ENCODE assay signal across 1 cellular context in the genomic region with DNA sequence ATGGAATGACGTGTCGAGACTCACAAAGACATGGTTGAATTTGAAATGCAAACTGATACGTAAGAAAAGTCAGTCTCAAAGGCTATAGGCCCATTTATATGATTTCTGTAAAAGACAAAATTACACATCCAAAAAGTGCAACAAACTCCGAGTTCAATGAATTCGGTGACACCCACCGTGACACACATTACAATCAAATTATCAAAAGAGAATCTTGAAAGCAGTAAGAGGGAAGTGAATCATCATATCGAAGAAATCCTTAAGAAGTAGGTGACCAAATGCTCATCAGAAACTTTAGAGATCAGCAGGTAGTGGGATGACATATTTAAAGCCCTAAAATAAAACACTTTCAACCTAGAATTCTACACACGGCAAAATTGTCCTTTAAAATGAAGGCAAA.
TF ChIP-seq lines count a peak whose summit lies in the region.

No MANE protein-coding gene starts in this region.

TF ChIP-seq in K562, 482 proteins besides CTCF, POLR2A, EP300 and RAD21:
- TF ChIP-seq ZBTB1 (CRISPR knock-in tag; IDR thresholded peaks at IDR 0.05; ENCODE audit: borderline replicate concordance, low read depth): no peak
- no peak for TF ChIP-seq ZNF445 (CRISPR knock-in tag; IDR thresholded peaks at IDR 0.05; ENCODE audit: low read depth)
- TF ChIP-seq, protein P1, sequence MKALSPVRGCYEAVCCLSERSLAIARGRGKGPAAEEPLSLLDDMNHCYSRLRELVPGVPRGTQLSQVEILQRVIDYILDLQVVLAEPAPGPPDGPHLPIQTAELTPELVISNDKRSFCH (CRISPR knock-in tag; IDR thresholded peaks at IDR 0.05): no peak
- TF ChIP-seq, protein P1 (tag; IDR thresholded peaks at IDR 0.05): no peak
- TF ChIP-seq, protein P2, sequence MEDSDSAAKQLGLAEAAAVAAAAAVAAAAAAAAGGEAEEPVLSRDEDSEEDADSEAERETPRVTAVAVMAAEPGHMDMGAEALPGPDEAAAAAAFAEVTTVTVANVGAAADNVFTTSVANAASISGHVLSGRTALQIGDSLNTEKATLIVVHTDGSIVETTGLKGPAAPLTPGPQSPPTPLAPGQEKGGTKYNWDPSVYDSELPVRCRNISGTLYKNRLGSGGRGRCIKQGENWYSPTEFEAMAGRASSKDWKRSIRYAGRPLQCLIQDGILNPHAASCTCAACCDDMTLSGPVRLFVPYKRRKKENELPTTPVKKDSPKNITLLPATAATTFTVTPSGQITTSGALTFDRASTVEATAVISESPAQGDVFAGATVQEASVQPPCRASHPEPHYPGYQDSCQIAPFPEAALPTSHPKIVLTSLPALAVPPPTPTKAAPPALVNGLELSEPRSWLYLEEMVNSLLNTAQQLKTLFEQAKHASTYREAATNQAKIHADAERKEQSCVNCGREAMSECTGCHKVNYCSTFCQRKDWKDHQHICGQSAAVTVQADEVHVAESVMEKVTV (CRISPR knock-in tag; IDR thresholded peaks at IDR 0.05): no peak
- no peak for TF ChIP-seq SMAD1 (IDR thresholded peaks at IDR 0.05; ENCODE audit: low read depth, low read length, partially characterized antibody)
- TF ChIP-seq, protein P3, sequence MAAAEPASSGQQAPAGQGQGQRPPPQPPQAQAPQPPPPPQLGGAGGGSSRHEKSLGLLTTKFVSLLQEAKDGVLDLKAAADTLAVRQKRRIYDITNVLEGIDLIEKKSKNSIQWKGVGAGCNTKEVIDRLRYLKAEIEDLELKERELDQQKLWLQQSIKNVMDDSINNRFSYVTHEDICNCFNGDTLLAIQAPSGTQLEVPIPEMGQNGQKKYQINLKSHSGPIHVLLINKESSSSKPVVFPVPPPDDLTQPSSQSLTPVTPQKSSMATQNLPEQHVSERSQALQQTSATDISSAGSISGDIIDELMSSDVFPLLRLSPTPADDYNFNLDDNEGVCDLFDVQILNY (CRISPR knock-in tag; IDR thresholded peaks at IDR 0.05): no peak
- no peak for TF ChIP-seq ZNF146 (CRISPR knock-in tag; IDR thresholded peaks at IDR 0.05; ENCODE audit: unreplicated experiment)
